Comparison of ENCODE assay signal across 8 cellular contexts in genomic region chr19:45153339-45154063, GRCh38. TPM values are rescaled to one million over a fixed set of nuclear protein-coding genes. Genes with fewer than 3 reads are reported as not detected.
DNase-seq lines count a peak whose midpoint lies in the region; ATAC-seq and TF ChIP-seq lines count a peak whose summit lies in the region.

No MANE protein-coding gene starts in this region.

- TF ChIP-seq CTCF in esophagus squamous epithelium (IDR thresholded peaks at IDR 0.05) (no peak), thyroid gland (IDR thresholded peaks at IDR 0.05) (no peak)

- H3K27me3 ChIP-seq in esophagus squamous epithelium (peaks cover 0 to 58% (median 3%) of the 10 kb centered on the region in 4 donors), thyroid gland (peaks cover 6% of the 10 kb centered on the region)

- no peaks in the 10 kb centered on the region for H3K36me3 Mint-ChIP-seq in naive thymus-derived CD8-positive, alpha-beta T cell

- TF ChIP-seq POLR2A in esophagus squamous epithelium (IDR thresholded peaks at IDR 0.05) (no peak), thyroid gland (IDR thresholded peaks at IDR 0.05) (no peak)

- peaks cover 18 to 38% (median 32%) of the 10 kb centered on the region in 4 donors for H3K4me1 Mint-ChIP-seq in naive thymus-derived CD8-positive, alpha-beta T cell

- peak overlapping the region in 1 of 10 donors; percentile 82 for H3K27ac Mint-ChIP-seq in naive thymus-derived CD8-positive, alpha-beta T cell

- H3K27me3 Mint-ChIP-seq in naive thymus-derived CD8-positive, alpha-beta T cell = peaks cover 3 to 40% (median 15%) of the 10 kb centered on the region in 5 donors

- intact Hi-C loops in esophagus squamous epithelium (cut with DNase I) = no loop called here
- intact Hi-C loops in thyroid gland (cut with DNase I) = no loop called here

- POLR2A ChIA-PET in naive thymus-derived CD8-positive, alpha-beta T cell (lab: Charles Lee) = interaction anchor here (0.5 to 2.4 kb wide), 11 partner anchors 11 to 275 kb away, joined by 4 to 24 read pairs (median 5); partner anchors contain the start of genes BLOC1S3, CLASRP, PPP1R37 and TOMM40

- H3K27ac ChIP-seq in esophagus squamous epithelium (peak overlapping the region in 2 of 4 donors; percentile 25 to 28), thyroid gland (no peak overlapping the region)

- H3K4me3 Mint-ChIP-seq in naive thymus-derived CD8-positive, alpha-beta T cell = peak overlapping the region; percentile 74 to 89 (median 84)

- peak; percentile 51 to 54 for ATAC-seq in naive thymus-derived CD8-positive, alpha-beta T cell
- no peak for ATAC-seq in GM21367 (IDR thresholded peaks at IDR 0.05; ENCODE audit: unreplicated experiment)

- WGBS in esophagus squamous epithelium, 2 donors = 4 to 10% methylated on average over 4 to 13 of the region's 69 CpGs
- 7 to 10% methylated on average over 14 to 23 of the region's 69 CpGs for WGBS in thyroid gland, 2 donors

- H3K9me3 Mint-ChIP-seq in naive thymus-derived CD8-positive, alpha-beta T cell = no peaks in the 10 kb centered on the region

- DNase-seq in DMS79 treated with DMSO at 0.1 percent for 48 hours (lab: John Stamatoyannopoulos, UW) = peak; percentile 16
- no peak for DNase-seq in DMS79 (lab: John Stamatoyannopoulos, UW)
- DNase-seq in activated CD8-positive, alpha-beta memory T cell treated with anti-CD3 and anti-CD28 coated beads, Interleukin-2, amount 50 U/mL, for 4 hours = peak; percentile 54
- no peak for DNase-seq in esophagus squamous epithelium (lab: John Stamatoyannopoulos, UW)
- DNase-seq in naive thymus-derived CD8-positive, alpha-beta T cell = peak in 7 of 10 donors; percentile 22 to 39 (median 32)
- peak; percentile 54 to 57 for DNase-seq in thyroid gland
- no peak for DNase-seq in NAMALWA (ENCODE audit: low spot score)

- H3K36me3 ChIP-seq in esophagus squamous epithelium (peaks cover 0 to 4% (median 0%) of the 10 kb centered on the region in 3 donors), thyroid gland (no peaks in the 10 kb centered on the region)

- peaks cover 43 to 75% (median 45%) of the 10 kb centered on the region in 3 donors for H3K4me1 ChIP-seq in esophagus squamous epithelium
- H3K4me1 ChIP-seq in thyroid gland = peaks cover 21 to 26% of the 10 kb centered on the region in 2 donors

- H3K9me3 ChIP-seq in esophagus squamous epithelium = no peaks in the 10 kb centered on the region
- H3K9me3 ChIP-seq in thyroid gland = no peaks in the 10 kb centered on the region

- H3K4me3 ChIP-seq in esophagus squamous epithelium = peak overlapping the region; percentile 7 to 56 (median 22)
- peak overlapping the region in 1 of 3 donors; percentile 12 for H3K4me3 ChIP-seq in thyroid gland (replicated peaks in 1 of 3)

RNA-seq across cellular contexts. Expression of gene NKPD1, which starts 7.3 kb away (rescaled TPM):
- total RNA-seq in esophagus squamous epithelium (1 to 10 TPM; 1.1 to 4.2 (median 2.9) TPM), thyroid gland (1 to 10 TPM in 1 of 4 donors, under 1 TPM in 3; 0.44 to 1.3 (median 0.68) TPM)
- 1 to 10 TPM in 1 of 2 experiments, under 1 TPM in 1; 0.85 to 1.0 TPM for total RNA-seq in naive thymus-derived CD8-positive, alpha-beta T cell
- polyA plus RNA-seq in naive thymus-derived CD8-positive, alpha-beta T cell = under 1 TPM; 0.17 to 0.47 (median 0.43) TPM

RNA-seq across cellular contexts. Expression of gene TRAPPC6A, which starts 24.5 kb away (rescaled TPM):
- total RNA-seq in esophagus squamous epithelium (10 to 100 TPM in 3 of 4 donors, 1 to 10 TPM in 1; 5.4 to 27.8 (median 18.0) TPM), thyroid gland (10 to 100 TPM; 25.0 to 53.3 (median 38.8) TPM)
- 10 to 100 TPM; 48.5 to 51.0 TPM for total RNA-seq in naive thymus-derived CD8-positive, alpha-beta T cell
- 100 to 1,000 TPM; 149 to 193 (median 183) TPM for polyA plus RNA-seq in naive thymus-derived CD8-positive, alpha-beta T cell

RNA-seq across cellular contexts. Expression of gene BLOC1S3, which starts 25.1 kb away (rescaled TPM):
- total RNA-seq in esophagus squamous epithelium (10 to 100 TPM in 2 of 4 donors, 1 to 10 TPM in 2; 7.9 to 18.4 (median 10.4) TPM), thyroid gland (10 to 100 TPM in 3 of 4 donors, 1 to 10 TPM in 1; 9.1 to 15.4 (median 11.9) TPM)
- 10 to 100 TPM; 21.2 to 22.5 TPM for total RNA-seq in naive thymus-derived CD8-positive, alpha-beta T cell
- polyA plus RNA-seq in naive thymus-derived CD8-positive, alpha-beta T cell = 10 to 100 TPM in 1 of 3 donors, 1 to 10 TPM in 2; 8.4 to 14.4 (median 9.7) TPM

Comparison
In these comparisons a context has a peak if more than half of its experiments do, and no peak if none do; other contexts are left out.
1. DNase-seq: peak in DMS79 treated with DMSO at 0.1 percent for 48 hours (single experiment), activated CD8-positive, alpha-beta memory T cell treated with anti-CD3 and anti-CD28 coated beads, Interleukin-2, amount 50 U/mL, for 4 hours (single experiment), naive thymus-derived CD8-positive, alpha-beta T cell (7 of 10) and thyroid gland (2 of 2); none in DMS79 (single experiment), esophagus squamous epithelium (single experiment) and NAMALWA (single experiment).